ENCODE assay signal across 28 cellular contexts in the genomic region with DNA sequence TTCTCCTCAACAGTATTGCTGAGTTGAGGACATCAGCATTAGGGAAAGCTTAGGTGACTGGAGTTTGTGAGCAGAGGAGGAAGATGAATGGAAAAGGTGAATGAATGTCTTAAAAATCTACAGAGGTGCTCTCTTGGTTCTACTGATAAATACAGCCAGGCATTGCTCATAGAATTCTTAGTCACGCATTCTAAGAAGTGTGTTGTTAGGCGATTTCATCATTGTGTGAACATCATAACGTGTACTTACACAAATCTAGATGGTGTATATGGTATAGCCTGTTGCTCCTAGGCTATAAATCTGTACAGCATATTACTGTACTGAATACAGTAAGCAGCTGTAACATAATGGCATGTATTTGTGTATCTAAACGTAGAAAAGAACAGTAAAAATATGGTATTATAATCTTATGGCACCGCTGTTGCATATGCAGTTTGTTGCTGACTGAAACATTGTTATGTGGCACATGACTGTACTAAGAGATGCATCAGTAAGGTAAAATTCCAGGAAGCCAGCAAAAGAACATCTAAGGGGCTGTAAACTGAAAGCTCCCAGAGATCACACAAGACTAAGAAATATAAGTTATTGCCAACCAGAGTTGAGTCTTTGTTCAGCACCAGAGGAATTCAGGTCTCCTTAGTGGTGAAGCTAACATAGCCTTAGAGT. TPM values are rescaled to one million over a fixed set of nuclear protein-coding genes. Genes with fewer than 3 reads are reported as not detected.
DNase-seq lines count a peak whose midpoint lies in the region; ATAC-seq, FAIRE-seq and TF ChIP-seq lines count a peak whose summit lies in the region.
"Had no signal": no experiment of that assay in that cellular context is flagged by ENCODE, and none has a peak within 500 bp of the region (broad histone marks: within the 10 kb centered on the region; RNA-seq: fewer than 3 reads in every experiment).

No MANE protein-coding gene starts in this region.

- H3K27me3 ChIP-seq in OCI-LY3 (ENCODE audit: low read depth, low read length) (peaks cover 20% of the 10 kb centered on the region), K562 (ENCODE audit: control insufficient read depth in 2 of 2, insufficient read depth in 2 of 2, low read length in 2 of 2) (no peaks in the 10 kb centered on the region), hepatocyte (no peaks in the 10 kb centered on the region)
- H3K27me3 ChIP-seq: BE2C had no signal

- TF ChIP-seq EP300 in K562 (IDR thresholded peaks at IDR 0.05; ENCODE audit: low read length), result peak; percentile 35; the same call in 1 of the 2 replicates

- H3K4me3 Mint-ChIP-seq in activated CD4-positive, alpha-beta T cell treated with anti-CD3 and anti-CD28 coated beads for 36 hours, result no peak overlapping the region
- H3K4me3 Mint-ChIP-seq in activated naive CD8-positive, alpha-beta T cell treated with anti-CD3 and anti-CD28 coated beads for 36 hours, result no peak overlapping the region
- H3K4me3 Mint-ChIP-seq: CD14-positive monocyte; CD8-positive, alpha-beta memory T cell had no signal

- no peaks in the 10 kb centered on the region for H3K9me3 Mint-ChIP-seq in activated CD4-positive, alpha-beta T cell treated with anti-CD3 and anti-CD28 coated beads for 36 hours (ENCODE audit: low read depth)
- no peaks in the 10 kb centered on the region for H3K9me3 Mint-ChIP-seq in activated naive CD8-positive, alpha-beta T cell treated with anti-CD3 and anti-CD28 coated beads for 36 hours

- no peaks in the 10 kb centered on the region for H3K36me3 Mint-ChIP-seq in activated CD4-positive, alpha-beta T cell treated with anti-CD3 and anti-CD28 coated beads for 36 hours (ENCODE audit: low read depth)
- H3K36me3 Mint-ChIP-seq in activated naive CD8-positive, alpha-beta T cell treated with anti-CD3 and anti-CD28 coated beads for 36 hours, result no peaks in the 10 kb centered on the region
- H3K36me3 Mint-ChIP-seq: CD14-positive monocyte; CD8-positive, alpha-beta memory T cell had no signal

- no peak for TF ChIP-seq CTCF in OCI-LY3 (IDR thresholded peaks at IDR 0.05; ENCODE audit: low read depth, low read length)
- no peak for TF ChIP-seq CTCF in K562 (IDR thresholded peaks at IDR 0.05 in 2 of 3, conservative IDR thresholded peaks at IDR 0.05 in 1 of 3; ENCODE audit: insufficient read depth in 2 of 3, low read depth in 1 of 3, low read length in 3 of 3)
- no peak for TF ChIP-seq CTCF in hepatocyte (IDR thresholded peaks at IDR 0.05; ENCODE audit: poor library complexity)

- no peak for TF ChIP-seq POLR2A in K562 (conservative IDR thresholded peaks at IDR 0.05)

- no peak overlapping the region for H3K4me2 ChIP-seq in OCI-LY3 (ENCODE audit: low read length)
- H3K4me2 ChIP-seq in K562 (ENCODE audit: insufficient read depth, low read length), result peak overlapping the region; percentile 25; the same call in 1 of the 2 replicates
- H3K4me2 ChIP-seq in hepatocyte, result no peak overlapping the region

- H3K27ac ChIP-seq in OCI-LY3 (ENCODE audit: low read length) (no peak overlapping the region), K562 (ENCODE audit: extremely low read depth, low read depth, low read length) (no peak overlapping the region; the same call in 2 of the 3 replicates), hepatocyte (peak overlapping the region; percentile 54)
- H3K27ac ChIP-seq: 22Rv1, HL-60, SK-N-MC had no signal

- H3K9me2 ChIP-seq in hepatocyte (replicated peaks; ENCODE audit: insufficient read depth), result no peaks in the 10 kb centered on the region

- ATAC-seq in activated CD4-positive, alpha-beta T cell treated with anti-CD3 and anti-CD28 coated beads for 36 hours, result peak; percentile 49
- ATAC-seq in K562 (peak; percentile 75), GM19455 (IDR thresholded peaks at IDR 0.05; ENCODE audit: unreplicated experiment) (no peak), HG02798 (IDR thresholded peaks at IDR 0.05; ENCODE audit: poor library complexity, unreplicated experiment) (no peak)
- ATAC-seq: Panc1 had no signal

- no peaks in the 10 kb centered on the region for H3K4me1 Mint-ChIP-seq in activated CD4-positive, alpha-beta T cell treated with anti-CD3 and anti-CD28 coated beads for 36 hours
- no peaks in the 10 kb centered on the region for H3K4me1 Mint-ChIP-seq in activated naive CD8-positive, alpha-beta T cell treated with anti-CD3 and anti-CD28 coated beads for 36 hours
- H3K4me1 Mint-ChIP-seq: CD14-positive monocyte; CD8-positive, alpha-beta memory T cell had no signal

- CTCF ChIA-PET in activated CD4-positive, alpha-beta T cell treated with anti-CD3 and anti-CD28 coated beads for 36 hours (lab: Charles Lee), result no interaction called here
- CTCF ChIA-PET in K562 (lab: Yijun Ruan, JAX; ENCODE audit: low intra/inter-chr PET ratio), result no interaction called here

- H2AFZ ChIP-seq in OCI-LY3 (ENCODE audit: low read depth, low read length) (0 out of 2 replicates have a peak overlapping the region, but pooled peaks have one; percentile 48), K562 (ENCODE audit: low read depth, low read length) (peak overlapping the region; percentile 44; the same call in 1 of the 2 replicates), hepatocyte (no peak overlapping the region)

- H3K4me1 ChIP-seq in OCI-LY3 (ENCODE audit: low read length) (no peaks in the 10 kb centered on the region), K562 (replicated peaks in 1 of 2; ENCODE audit: control insufficient read depth in 2 of 2, insufficient read depth in 2 of 2, low read length in 2 of 2) (peaks cover 8 to 9% of the 10 kb centered on the region in 2 experiments; a peak in 4 of 5 replicates), hepatocyte (ENCODE audit: insufficient read depth) (peaks cover 12% of the 10 kb centered on the region)
- H3K4me1 ChIP-seq: BE2C had no signal

- H4K20me1 ChIP-seq in OCI-LY3 (ENCODE audit: insufficient read depth, low read length), result no peaks in the 10 kb centered on the region
- H4K20me1 ChIP-seq in K562 (replicated peaks; ENCODE audit: control insufficient read depth, insufficient read depth, low read length), result no peaks in the 10 kb centered on the region
- H4K20me1 ChIP-seq in hepatocyte (ENCODE audit: insufficient read depth, poor library complexity, severe bottlenecking), result no peaks in the 10 kb centered on the region

- WGBS in K562 (ENCODE audit: insufficient coverage, low coverage, missing lambda C conversion rate), result 9% methylated on average over 5 of the region's 5 CpGs
- 88% methylated on average over 5 of the region's 5 CpGs for WGBS in hepatocyte (ENCODE audit: low lambda C conversion rate, missing lambda C conversion rate)

- H3K4me3 ChIP-seq in OCI-LY3 (ENCODE audit: low read length), result no peak overlapping the region
- no peak overlapping the region for H3K4me3 ChIP-seq in K562
- H3K4me3 ChIP-seq in hepatocyte, result no peak overlapping the region
- H3K4me3 ChIP-seq: SK-N-MC had no signal

- H3K36me3 ChIP-seq in OCI-LY3 (replicated peaks; ENCODE audit: low read depth, low read length) (no peaks in the 10 kb centered on the region), K562 (ENCODE audit: control insufficient read depth, insufficient read depth, low read length) (no peaks in the 10 kb centered on the region), hepatocyte (replicated peaks; ENCODE audit: insufficient read depth, low read depth) (no peaks in the 10 kb centered on the region)
- H3K36me3 ChIP-seq: BE2C had no signal

- peaks cover 9% of the 10 kb centered on the region for H3K27me3 Mint-ChIP-seq in activated CD4-positive, alpha-beta T cell treated with anti-CD3 and anti-CD28 coated beads for 36 hours
- H3K27me3 Mint-ChIP-seq in activated naive CD8-positive, alpha-beta T cell treated with anti-CD3 and anti-CD28 coated beads for 36 hours, result peaks cover 21% of the 10 kb centered on the region

- TF ChIP-seq RAD21 in K562 (CRISPR knock-in tag; conservative IDR thresholded peaks at IDR 0.05 in 1 of 2, IDR thresholded peaks at IDR 0.05 in 1 of 2), result no peak

- H3K9ac ChIP-seq in OCI-LY3 (ENCODE audit: low read length) (no peak overlapping the region), K562 (ENCODE audit: insufficient read depth in 1 of 2, low read depth in 2 of 2, low read length in 2 of 2) (no peak overlapping the region)

- in situ Hi-C loops in K562 (cut with MboI), result no loop called here

- H3K9me1 ChIP-seq in K562 (ENCODE audit: control insufficient read depth, insufficient read depth, low read length), result no peaks in the 10 kb centered on the region

- H3K79me2 ChIP-seq in OCI-LY3 (ENCODE audit: low read length) (no peaks in the 10 kb centered on the region), K562 (ENCODE audit: control insufficient read depth, insufficient read depth, low read length) (no peaks in the 10 kb centered on the region), hepatocyte (no peaks in the 10 kb centered on the region)

- intact Hi-C loops in activated CD4-positive, alpha-beta T cell treated with anti-CD3 and anti-CD28 coated beads for 36 hours (cut with DNase I, micrococcal nuclease), result no loop called here
- intact Hi-C loops in K562 (cut with micrococcal nuclease), result no loop called here

- no peak overlapping the region for H3K27ac Mint-ChIP-seq in activated CD4-positive, alpha-beta T cell treated with anti-CD3 and anti-CD28 coated beads for 36 hours
- H3K27ac Mint-ChIP-seq in activated naive CD8-positive, alpha-beta T cell treated with anti-CD3 and anti-CD28 coated beads for 36 hours, result no peak overlapping the region
- H3K27ac Mint-ChIP-seq: CD14-positive monocyte had no signal

- H3K9me3 ChIP-seq in OCI-LY3 (ENCODE audit: insufficient read depth, low read length) (no peaks in the 10 kb centered on the region), K562 (replicated peaks; ENCODE audit: control insufficient read depth, insufficient read depth, low read depth, low read length) (no peaks in the 10 kb centered on the region), hepatocyte (ENCODE audit: low read depth) (no peaks in the 10 kb centered on the region)
- H3K9me3 ChIP-seq: BE2C had no signal

- BruUV-seq in K562 (replicated peaks; lab: Mats Ljungman, UMichigan), result no TSS peak

- POLR2A ChIA-PET in activated CD4-positive, alpha-beta T cell treated with anti-CD3 and anti-CD28 coated beads for 36 hours (lab: Charles Lee), result no interaction called here
- POLR2A ChIA-PET in K562 (lab: Yijun Ruan, JAX), result interaction anchor here (0.6 kb wide), 1 partner anchor 470 kb away, joined by 3 read pairs; no protein-coding TSS in a partner anchor

- FAIRE-seq in K562 (lab: Jason Lieb, UNC), result no peak
- FAIRE-seq: D721Med had no signal

- no peak for DNase-seq in activated CD4-positive, alpha-beta T cell treated with anti-CD3 and anti-CD28 coated beads for 36 hours
- DNase-seq in activated CD4-positive, alpha-beta T cell treated with anti-CD3 and anti-CD28 coated beads for 1 hour, result no peak
- peak in 1 of 4 experiments; percentile 6 for DNase-seq in K562 (ENCODE audit: extremely low read depth in 1 of 4, low spot score in 3 of 4)
- no peak for DNase-seq in hepatocyte (ENCODE audit: low spot score)
- no peak for DNase-seq in activated naive CD8-positive, alpha-beta T cell treated with anti-CD3 and anti-CD28 coated beads for 36 hours
- DNase-seq: ACHN; BE2C; CD8-positive, alpha-beta memory T cell; GOT3; Karpas-422; NCI-H1092 treated with DMSO at 0.1 percent for 48 hours; NCI-H1436; NCI-H187 treated with DMSO at 0.1 percent for 48 hours; NCI-H446 treated with DMSO at 0.1 percent for 48 hours; NCI-H526; NK-92 treated with Interleukin-12 subunit alpha and Interleukin-12 subunit beta, amount 100 ng/mL, for 24 hours; SIG-M5; SW 1271 had no signal

RNA-seq across cellular contexts. Expression of gene ASB14, which starts 42.9 kb away (rescaled TPM):
- not detected for total RNA-seq in activated CD4-positive, alpha-beta T cell treated with anti-CD3 and anti-CD28 coated beads for 36 hours
- total RNA-seq in K562 (2011; cell fraction: chromatin; rRNA removed; ENCODE audit: low replicate concordance), result not detected in 2 replicates
- total RNA-seq in K562 (2011; cell fraction: nucleolus; rRNA removed), result not detected in 2 replicates
- not detected in 2 replicates for total RNA-seq in K562 (2011; cell fraction: nucleoplasm; rRNA removed)
- total RNA-seq in K562 (2014; rRNA removed), result 0.04 TPM in 1 of 2 replicates, not detected in the other
- not detected in 2 replicates for total RNA-seq in K562 (2014; rRNA removed; fragmentation: Illumina TruSeq; extraction: Trizol)
- total RNA-seq in K562 (2015; rRNA removed; fragmentation: Illumina TruSeq; extraction: Trizol), result not detected in 2 replicates
- total RNA-seq in K562 (2021), result not detected in 2 replicates
- polyA plus RNA-seq in K562 (2011; rRNA removed), result 0.03 TPM in 1 of 2 replicates, not detected in the other
- not detected in 2 replicates for polyA plus RNA-seq in K562 (2011; cell fraction: cytosol; rRNA removed)
- polyA plus RNA-seq in K562 (2011; cell fraction: nucleus; rRNA removed), result not detected in 2 replicates
- polyA plus RNA-seq in K562 (2012), result 0.13 and 0.21 TPM in 2 replicates
- polyA plus RNA-seq in K562 (2014; fragmentation: Illumina TruSeq; extraction: Trizol), result not detected in 2 replicates
- under 1 TPM; 0.01 to 0.07 TPM for polyA plus RNA-seq in K562 (2014; fragmentation: Nextera tagmentation; extraction: Ambion mirVana)
- not detected in 2 replicates for polyA plus RNA-seq in K562 (2014; rRNA removed)
- polyA minus RNA-seq in K562 (2011; rRNA and poly(A)+ RNA removed), result not detected in 2 replicates
- not detected in 2 replicates for polyA minus RNA-seq in K562 (2011; cell fraction: cytosol; rRNA and poly(A)+ RNA removed)
- polyA minus RNA-seq in K562 (2011; cell fraction: nucleus; rRNA and poly(A)+ RNA removed), result not detected in 2 replicates
- not detected in 2 replicates for total RNA-seq in hepatocyte
- 0.10 and 0.19 TPM in 2 replicates for polyA plus RNA-seq in hepatocyte
- total RNA-seq in activated naive CD8-positive, alpha-beta T cell treated with anti-CD3 and anti-CD28 coated beads for 36 hours, result not detected
- total RNA-seq: CD8-positive, alpha-beta memory T cell; G401 had no signal
- polyA plus RNA-seq: CD14-positive monocyte had no signal

Comparison
In these comparisons a context has a peak if more than half of its experiments do, and no peak if none do; other contexts are left out.
1. ATAC-seq: peak in activated CD4-positive, alpha-beta T cell treated with anti-CD3 and anti-CD28 coated beads for 36 hours (single experiment) and K562 (single experiment); none in GM19455 (single experiment) and HG02798 (single experiment).